22 cellular contexts compared by ENCODE assay signal in the genomic region with DNA sequence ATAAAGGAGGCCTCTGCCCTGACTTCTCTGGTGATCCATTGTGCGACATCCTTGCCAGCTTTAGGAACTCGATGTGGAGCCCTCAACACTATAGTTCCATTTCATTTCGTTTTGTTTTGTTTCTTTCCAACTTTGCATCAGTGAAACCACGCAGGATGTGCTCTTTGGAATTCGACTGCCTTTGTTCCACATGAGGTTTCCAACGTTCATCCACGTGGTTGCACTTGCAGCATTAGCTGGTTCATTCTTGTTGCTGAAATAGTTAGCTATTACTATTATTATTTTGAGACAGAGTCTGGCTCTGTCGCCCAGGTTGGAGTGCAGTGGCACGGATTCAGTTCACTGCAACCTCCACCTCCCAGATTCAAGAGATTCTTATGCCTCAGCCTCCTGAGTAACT.
"Had no signal": no experiment of that assay in that cellular context is flagged by ENCODE, and none has a peak within 500 bp of the region (broad histone marks: within the 10 kb centered on the region; RNA-seq: fewer than 3 reads in every experiment).

No MANE protein-coding gene starts in this region.

- H3K9me3 ChIP-seq: prostate gland, spleen, testis, tibial artery had no signal

- H3K4me1 ChIP-seq: neural progenitor cell, parathyroid adenoma, prostate gland, testis had no signal

- ATAC-seq: effector memory CD8-positive, alpha-beta T cell; left lobe of liver; natural killer cell treated with Interleukin-12 subunit alpha and Interleukin-12 subunit beta and Interleukin-15 and Interleukin-18, amount 100 ng/mL, for 72 hours; right cardiac atrium; stimulated activated memory B cell treated with anti-CD40 and anti-IgM and Interleukin-4, amounts not matched to agents 10 μg/mL and 1 μg/mL and 100 μg/mL, for 72 hours; stimulated activated naive CD8-positive, alpha-beta T cell treated with anti-CD3 and anti-CD28 coated beads, Interleukin-15, Interleukin-2, amounts not matched to agents 100 U/mL and 50 U/mL, for 24 hours had no signal

- H3K27me3 ChIP-seq: neural progenitor cell, testis, tibial artery had no signal

- H3K36me3 Mint-ChIP-seq: memory B cell; naive B cell; natural killer cell treated with Interleukin-12 subunit alpha and Interleukin-12 subunit beta and Interleukin-15 and Interleukin-18, amount 100 ng/mL, for 72 hours; neural progenitor cell; stimulated activated memory B cell treated with anti-CD40 and anti-IgM and Interleukin-4, amounts not matched to agents 10 μg/mL and 1 μg/mL and 100 μg/mL, for 72 hours; type B pancreatic cell had no signal

- H3K36me3 ChIP-seq: neural progenitor cell, prostate gland, spleen, tibial artery had no signal

- H3K27ac Mint-ChIP-seq: effector memory CD8-positive, alpha-beta T cell; memory B cell; naive B cell; natural killer cell treated with Interleukin-12 subunit alpha and Interleukin-12 subunit beta and Interleukin-15 and Interleukin-18, amount 100 ng/mL, for 72 hours; neural progenitor cell; stimulated activated memory B cell treated with anti-CD40 and anti-IgM and Interleukin-4, amounts not matched to agents 10 μg/mL and 1 μg/mL and 100 μg/mL, for 72 hours; type B pancreatic cell had no signal

- H3K4me1 Mint-ChIP-seq: memory B cell had no signal

- H2AFZ ChIP-seq: neural progenitor cell, parathyroid adenoma had no signal

- H3K4me3 Mint-ChIP-seq: effector memory CD8-positive, alpha-beta T cell; memory B cell; naive B cell; natural killer cell treated with Interleukin-12 subunit alpha and Interleukin-12 subunit beta and Interleukin-15 and Interleukin-18, amount 100 ng/mL, for 72 hours; neural progenitor cell; stimulated activated memory B cell treated with anti-CD40 and anti-IgM and Interleukin-4, amounts not matched to agents 10 μg/mL and 1 μg/mL and 100 μg/mL, for 72 hours; type B pancreatic cell had no signal

- DNase-seq: dermis blood vessel endothelial cell; effector memory CD8-positive, alpha-beta T cell; head of caudate nucleus; naive B cell; right cardiac atrium; spleen; stimulated activated CD4-positive, alpha-beta T cell treated with anti-CD3 and anti-CD28 coated beads, Interleukin-4, amount 100 ng/mL, for 4 hours; stimulated activated naive CD8-positive, alpha-beta T cell treated with anti-CD3 and anti-CD28 coated beads, Interleukin-15, Interleukin-2, amounts not matched to agents 100 U/mL and 50 U/mL, for 24 hours; substantia nigra; testis; tibial artery had no signal

- H3K79me2 ChIP-seq: parathyroid adenoma had no signal

- H3K27ac ChIP-seq: coronary artery, neural progenitor cell, parathyroid adenoma, prostate gland, skin epidermis, spleen, testis had no signal

- H3K4me3 ChIP-seq: coronary artery, lung, neural progenitor cell, prostate gland, skin epidermis, spleen, testis, tibial artery had no signal

- H3K9me3 Mint-ChIP-seq: effector memory CD8-positive, alpha-beta T cell; memory B cell; naive B cell; natural killer cell treated with Interleukin-12 subunit alpha and Interleukin-12 subunit beta and Interleukin-15 and Interleukin-18, amount 100 ng/mL, for 72 hours; neural progenitor cell; stimulated activated memory B cell treated with anti-CD40 and anti-IgM and Interleukin-4, amounts not matched to agents 10 μg/mL and 1 μg/mL and 100 μg/mL, for 72 hours; type B pancreatic cell had no signal

- H3K9ac ChIP-seq: neural progenitor cell, parathyroid adenoma had no signal

- H3K4me2 ChIP-seq: neural progenitor cell had no signal
